Comparison of ENCODE assay signal across 18 cellular contexts in the genomic region with DNA sequence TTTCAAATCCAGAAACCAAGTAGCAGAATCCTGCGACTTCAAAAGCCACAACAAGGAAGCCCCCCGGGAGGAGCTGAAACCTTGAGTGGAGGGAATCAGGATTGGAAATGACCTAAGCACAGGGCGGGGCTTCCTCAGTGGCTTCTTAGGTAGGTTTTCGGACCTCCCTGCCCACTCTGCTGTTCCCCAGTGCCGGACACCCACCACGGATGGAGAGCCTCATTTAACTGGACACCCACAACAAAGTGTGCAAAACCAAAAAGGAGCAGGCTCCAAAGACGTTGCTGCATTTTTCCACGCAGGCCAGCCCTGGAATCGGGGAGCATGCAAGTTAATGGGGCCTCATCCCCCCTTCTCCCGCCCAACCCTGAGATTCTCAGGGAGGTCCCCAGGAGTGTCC.
"Had no signal": no experiment of that assay in that cellular context is flagged by ENCODE, and none has a peak within 500 bp of the region (broad histone marks: within the 10 kb centered on the region; RNA-seq: fewer than 3 reads in every experiment).

No MANE protein-coding gene starts in this region.

- H3K4me3 ChIP-seq: ascending aorta, coronary artery, left lung, prostate gland, thoracic aorta, upper lobe of right lung had no signal

- H3K27me3 Mint-ChIP-seq: activated B cell treated with CpG ODN at 0.5 μM for 24 hours; activated CD4-positive, alpha-beta memory T cell treated with anti-CD3 and anti-CD28 coated beads, Interleukin-2, amount 10 ng/mL, durations not matched to agents 7 days and 5 days; activated naive CD4-positive, alpha-beta T cell treated with anti-CD3 and anti-CD28 coated beads, Interleukin-2, amount 50 U/mL, for 24 hours had no signal

- DNase-seq: activated B cell treated with CpG ODN at 0.5 μM for 24 hours; activated CD4-positive, alpha-beta memory T cell treated with anti-CD3 and anti-CD28 coated beads, Interleukin-2, amount 10 ng/mL, durations not matched to agents 7 days and 5 days; activated CD4-positive, alpha-beta T cell treated with anti-CD3 and anti-CD28 coated beads for 4 hours; activated effector memory CD4-positive, alpha-beta T cell treated with Interleukin-2 at 50 U/mL for 16 hours; activated T-cell treated with anti-CD3 and anti-CD28 coated beads, Interleukin-2, amount 50 U/mL, for 4 hours; erythroblast; head of caudate nucleus; left lung; nephron progenitor cell; right cardiac atrium; SW 1271 had no signal

- H3K27ac Mint-ChIP-seq: mesothelial cell of epicardium, nephron progenitor cell had no signal

- H3K27me3 ChIP-seq: ascending aorta, left lung, upper lobe of right lung had no signal

- H3K9me3 Mint-ChIP-seq: activated CD4-positive, alpha-beta memory T cell treated with anti-CD3 and anti-CD28 coated beads, Interleukin-2, amount 10 ng/mL, durations not matched to agents 7 days and 5 days; activated naive CD4-positive, alpha-beta T cell treated with anti-CD3 and anti-CD28 coated beads, Interleukin-2, amount 50 U/mL, for 24 hours; activated T-cell treated with anti-CD3 and anti-CD28 coated beads, Interleukin-2, amount 50 U/mL, for 4 hours; mesothelial cell of epicardium; nephron progenitor cell had no signal

- H3K9me3 ChIP-seq: ascending aorta, left lung, prostate gland, thoracic aorta, upper lobe of right lung had no signal

- H3K4me3 Mint-ChIP-seq: activated B cell treated with CpG ODN at 0.5 μM for 24 hours; activated CD4-positive, alpha-beta memory T cell treated with anti-CD3 and anti-CD28 coated beads, Interleukin-2, amount 10 ng/mL, durations not matched to agents 7 days and 5 days; activated naive CD4-positive, alpha-beta T cell treated with anti-CD3 and anti-CD28 coated beads, Interleukin-2, amount 50 U/mL, for 24 hours; activated T-cell treated with anti-CD3 and anti-CD28 coated beads, Interleukin-2, amount 50 U/mL, for 4 hours; mesothelial cell of epicardium; nephron progenitor cell had no signal

- H3K4me1 ChIP-seq: prostate gland had no signal

- H3K36me3 ChIP-seq: ascending aorta, left lung, prostate gland, thoracic aorta, upper lobe of right lung had no signal

- ATAC-seq: activated T-cell treated with anti-CD3 and anti-CD28 coated beads, Interleukin-2, amount 50 U/mL, for 4 hours; left lung; right cardiac atrium; upper lobe of right lung had no signal

- H3K36me3 Mint-ChIP-seq: mesothelial cell of epicardium had no signal

- H3K27ac ChIP-seq: coronary artery, left lung, prostate gland, thoracic aorta, upper lobe of right lung had no signal
